Comparison of ENCODE assay signal across 1 cellular context in the genomic region with DNA sequence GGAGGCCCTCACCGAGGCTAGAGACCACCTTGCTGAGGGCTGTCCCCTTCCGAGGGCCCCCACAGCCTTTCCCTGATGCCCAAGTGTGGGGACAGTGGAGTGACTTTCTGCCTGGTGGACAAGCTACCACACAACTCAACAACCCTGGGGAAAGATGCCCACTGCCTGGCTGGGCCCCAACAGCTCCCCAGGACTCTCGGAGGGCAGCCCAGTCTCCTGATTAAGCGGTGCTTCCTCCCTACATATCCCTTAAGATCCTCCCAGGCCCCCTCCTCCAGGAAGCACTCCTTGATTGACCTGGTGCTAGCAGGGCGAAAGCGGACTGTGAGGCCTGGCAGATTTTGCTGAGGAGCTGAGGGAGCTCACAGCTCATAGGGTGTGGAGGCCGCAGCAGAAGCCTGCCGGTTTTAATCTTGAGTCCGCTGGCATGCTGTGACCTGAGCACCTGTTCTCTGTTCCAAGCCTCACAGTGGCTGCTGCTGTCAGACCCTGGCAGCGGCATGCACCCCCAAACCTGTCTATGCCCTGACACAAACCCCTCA.
TF ChIP-seq lines count a peak whose summit lies in the region.

No MANE protein-coding gene starts in this region.

TF ChIP-seq in IMR-90, 13 proteins besides CTCF, POLR2A, EP300 and RAD21:
- TF ChIP-seq ELK1 (IDR thresholded peaks at IDR 0.05; ENCODE audit: borderline replicate concordance, low read depth, low read length) (no peak), RFX5 (IDR thresholded peaks at IDR 0.05; ENCODE audit: low read depth, low read length) (no peak), MXI1 (IDR thresholded peaks at IDR 0.05; ENCODE audit: borderline replicate concordance, low read depth, low read length) (no peak), RCOR1 (IDR thresholded peaks at IDR 0.05; ENCODE audit: insufficient replicate concordance, low read length) (no peak), CHD1 (IDR thresholded peaks at IDR 0.05; ENCODE audit: low read depth, low read length) (no peak), MAZ (IDR thresholded peaks at IDR 0.05; ENCODE audit: borderline replicate concordance, low read depth, low read length) (no peak), BHLHE40 (IDR thresholded peaks at IDR 0.05; ENCODE audit: low read depth, low read length) (no peak), USF2 (IDR thresholded peaks at IDR 0.05; ENCODE audit: low read depth, low read length) (no peak), SMC3 (IDR thresholded peaks at IDR 0.05; ENCODE audit: low read depth, low read length) (no peak), CEBPB (IDR thresholded peaks at IDR 0.05; ENCODE audit: low read depth, low read length) (no peak), MAFK (IDR thresholded peaks at IDR 0.05; ENCODE audit: low read depth, low read length) (no peak), FOS (IDR thresholded peaks at IDR 0.05; ENCODE audit: low read depth, low read length) (no peak), NFE2L2 (IDR thresholded peaks at IDR 0.05; ENCODE audit: low read depth, low read length) (no peak)
